ENCODE assay signal across 12 cellular contexts in genomic region chr7:139936760-139937310, GRCh38.
DNase-seq lines count a peak whose midpoint lies in the region; ATAC-seq and TF ChIP-seq lines count a peak whose summit lies in the region.
"Had no signal": no experiment of that assay in that cellular context is flagged by ENCODE, and none has a peak within 500 bp of the region (broad histone marks: within the 10 kb centered on the region; RNA-seq: fewer than 3 reads in every experiment).

No MANE protein-coding gene starts in this region.

- H3K27me3 Mint-ChIP-seq in T-helper 2 cell treated with Interferon-gamma antibody and Interleukin-4, amounts not matched to agents 5 μg/mL and 100 μg/mL, for 36 hours (ENCODE audit: low read depth) = peaks cover 4% of the 10 kb centered on the region
- peaks cover 1 to 3% of the 10 kb centered on the region in 2 donors for H3K27me3 Mint-ChIP-seq in CD4-positive, alpha-beta memory T cell

- H2AFZ ChIP-seq in fibroblast of lung (ENCODE audit: low read length) = no peak overlapping the region

- H3K27ac ChIP-seq in RWPE2 (ENCODE audit: poor library complexity, severe bottlenecking) = no peak overlapping the region
- H3K27ac ChIP-seq in fibroblast of lung (ENCODE audit: insufficient read depth, low read length) = no peak overlapping the region
- no peak overlapping the region for H3K27ac ChIP-seq in CD4-positive, alpha-beta memory T cell (ENCODE audit: low read depth, low read length)
- H3K27ac ChIP-seq: SJSA1 had no signal

- H4K20me1 ChIP-seq in fibroblast of lung (ENCODE audit: control insufficient read depth, extremely low read depth, insufficient read depth, low read length) = no peaks in the 10 kb centered on the region

- no peak overlapping the region for H3K4me3 Mint-ChIP-seq in T-helper 2 cell treated with Interferon-gamma antibody and Interleukin-4, amounts not matched to agents 5 μg/mL and 100 μg/mL, for 36 hours
- H3K4me3 Mint-ChIP-seq in CD4-positive, alpha-beta memory T cell = no peak overlapping the region

- no peak overlapping the region for H3K4me2 ChIP-seq in fibroblast of lung (ENCODE audit: extremely low read depth, insufficient read depth, low read length)

- intact Hi-C loops in CD4-positive, alpha-beta memory T cell (cut with micrococcal nuclease) = no loop called here

- H3K9me3 ChIP-seq in RWPE2 (ENCODE audit: severe bottlenecking) (no peaks in the 10 kb centered on the region), fibroblast of lung (ENCODE audit: control insufficient read depth, insufficient read depth, low read depth, low read length) (no peaks in the 10 kb centered on the region)
- no peaks in the 10 kb centered on the region for H3K9me3 ChIP-seq in CD4-positive, alpha-beta memory T cell (ENCODE audit: control insufficient read depth in 1 of 2, low read length in 2 of 2)
- H3K9me3 ChIP-seq: SJSA1 had no signal

- no peaks in the 10 kb centered on the region for H3K9me3 Mint-ChIP-seq in T-helper 2 cell treated with Interferon-gamma antibody and Interleukin-4, amounts not matched to agents 5 μg/mL and 100 μg/mL, for 36 hours
- H3K9me3 Mint-ChIP-seq in CD4-positive, alpha-beta memory T cell = no peaks in the 10 kb centered on the region
- H3K9me3 Mint-ChIP-seq: naive B cell had no signal

- CTCF ChIA-PET in CD4-positive, alpha-beta memory T cell (lab: Charles Lee; ENCODE audit: partially characterized antibody) = no interaction called here

- POLR2A ChIA-PET in CD4-positive, alpha-beta memory T cell (lab: Charles Lee; ENCODE audit: partially characterized antibody) = no interaction called here

- no peaks in the 10 kb centered on the region for H3K27me3 ChIP-seq in RWPE2 (ENCODE audit: insufficient read depth, poor library complexity, severe bottlenecking)
- H3K27me3 ChIP-seq in fibroblast of lung (ENCODE audit: control insufficient read depth, insufficient read depth, low read length) = peaks cover 2% of the 10 kb centered on the region
- no peaks in the 10 kb centered on the region for H3K27me3 ChIP-seq in CD4-positive, alpha-beta memory T cell (ENCODE audit: insufficient read depth, low read length)

- H3K4me1 ChIP-seq in RWPE2 (ENCODE audit: insufficient read depth, poor library complexity, severe bottlenecking) (no peaks in the 10 kb centered on the region), fibroblast of lung (ENCODE audit: control insufficient read depth, extremely low read depth, insufficient read depth, low read length) (no peaks in the 10 kb centered on the region)
- no peaks in the 10 kb centered on the region for H3K4me1 ChIP-seq in CD4-positive, alpha-beta memory T cell (ENCODE audit: insufficient read depth, low read length)
- H3K4me1 ChIP-seq: SJSA1 had no signal

- H3K9ac ChIP-seq in fibroblast of lung (ENCODE audit: insufficient read depth, low read length) = no peak overlapping the region

- no peaks in the 10 kb centered on the region for H3K36me3 Mint-ChIP-seq in T-helper 2 cell treated with Interferon-gamma antibody and Interleukin-4, amounts not matched to agents 5 μg/mL and 100 μg/mL, for 36 hours (ENCODE audit: low read depth)
- peaks cover 11 to 16% of the 10 kb centered on the region in 2 donors for H3K36me3 Mint-ChIP-seq in CD4-positive, alpha-beta memory T cell
- H3K36me3 Mint-ChIP-seq: naive B cell had no signal

- H3K4me3 ChIP-seq in RWPE2 (ENCODE audit: severe bottlenecking) (no peak overlapping the region), fibroblast of lung (replicated peaks in 1 of 4; ENCODE audit: control extremely low read depth in 1 of 4, insufficient read depth in 1 of 4, low read depth in 3 of 4, low read length in 4 of 4) (no peak overlapping the region)
- no peak overlapping the region for H3K4me3 ChIP-seq in CD4-positive, alpha-beta memory T cell (ENCODE audit: low read length in 2 of 2)
- H3K4me3 ChIP-seq: SJSA1 had no signal

- 0 out of 3 replicates have a peak, but pooled peaks have one; percentile 29 for ATAC-seq in RWPE2 (ENCODE audit: low read depth)
- ATAC-seq in HG03039 (IDR thresholded peaks at IDR 0.05; ENCODE audit: unreplicated experiment) = no peak
- no peak for ATAC-seq in HG02870 (IDR thresholded peaks at IDR 0.05; ENCODE audit: unreplicated experiment)

- peaks cover 7% of the 10 kb centered on the region for H3K4me1 Mint-ChIP-seq in T-helper 2 cell treated with Interferon-gamma antibody and Interleukin-4, amounts not matched to agents 5 μg/mL and 100 μg/mL, for 36 hours (ENCODE audit: low read depth)
- peaks cover 0 to 2% (median 0%) of the 10 kb centered on the region in 4 donors for H3K4me1 Mint-ChIP-seq in CD4-positive, alpha-beta memory T cell

- no peaks in the 10 kb centered on the region for H3K79me2 ChIP-seq in fibroblast of lung (ENCODE audit: control insufficient read depth, insufficient read depth, low read length)

- TF ChIP-seq CTCF in RWPE2 (IDR thresholded peaks at IDR 0.05; ENCODE audit: poor library complexity, severe bottlenecking) (no peak), fibroblast of lung (conservative IDR thresholded peaks at IDR 0.05 in 1 of 2, IDR thresholded peaks at IDR 0.05 in 1 of 2; ENCODE audit: low read depth in 1 of 2, low read length in 2 of 2) (no peak)

- H3K36me3 ChIP-seq in RWPE2 (ENCODE audit: low read depth) (no peaks in the 10 kb centered on the region), fibroblast of lung (ENCODE audit: control insufficient read depth, insufficient read depth, low read length) (no peaks in the 10 kb centered on the region)
- no peaks in the 10 kb centered on the region for H3K36me3 ChIP-seq in CD4-positive, alpha-beta memory T cell (ENCODE audit: insufficient read depth, low read length)
- H3K36me3 ChIP-seq: SJSA1 had no signal

- peak; percentile 24 for DNase-seq in T-helper 2 cell treated with Interferon-gamma antibody and Interleukin-4, amounts not matched to agents 5 μg/mL and 100 μg/mL, for 36 hours (ENCODE audit: low spot score)
- DNase-seq in T-helper 2 cell (no peak), RWPE2 (ENCODE audit: low spot score) (no peak), fibroblast of lung (ENCODE audit: low read depth in 2 of 2) (peak; percentile 84 to 88), smooth muscle cell of the brain vasculature (ENCODE audit: low read depth, low spot score) (peak; percentile 49)
- DNase-seq in CD4-positive, alpha-beta memory T cell = no peak
- DNase-seq: ACHN, naive B cell, NCI-H1048 had no signal

- H3K27ac Mint-ChIP-seq in T-helper 2 cell treated with Interferon-gamma antibody and Interleukin-4, amounts not matched to agents 5 μg/mL and 100 μg/mL, for 36 hours = no peak overlapping the region
- H3K27ac Mint-ChIP-seq in CD4-positive, alpha-beta memory T cell = no peak overlapping the region

Comparison
In these comparisons a context has a peak if more than half of its experiments do, and no peak if none do; other contexts are left out.
1. DNase-seq: peak in T-helper 2 cell treated with Interferon-gamma antibody and Interleukin-4, amounts not matched to agents 5 μg/mL and 100 μg/mL, for 36 hours (single experiment), fibroblast of lung (2 of 2) and smooth muscle cell of the brain vasculature (single experiment); none in T-helper 2 cell (0 of 5), RWPE2 (single experiment) and CD4-positive, alpha-beta memory T cell (0 of 5).